Comparison of ENCODE assay signal across 8 cellular contexts in the genomic region with DNA sequence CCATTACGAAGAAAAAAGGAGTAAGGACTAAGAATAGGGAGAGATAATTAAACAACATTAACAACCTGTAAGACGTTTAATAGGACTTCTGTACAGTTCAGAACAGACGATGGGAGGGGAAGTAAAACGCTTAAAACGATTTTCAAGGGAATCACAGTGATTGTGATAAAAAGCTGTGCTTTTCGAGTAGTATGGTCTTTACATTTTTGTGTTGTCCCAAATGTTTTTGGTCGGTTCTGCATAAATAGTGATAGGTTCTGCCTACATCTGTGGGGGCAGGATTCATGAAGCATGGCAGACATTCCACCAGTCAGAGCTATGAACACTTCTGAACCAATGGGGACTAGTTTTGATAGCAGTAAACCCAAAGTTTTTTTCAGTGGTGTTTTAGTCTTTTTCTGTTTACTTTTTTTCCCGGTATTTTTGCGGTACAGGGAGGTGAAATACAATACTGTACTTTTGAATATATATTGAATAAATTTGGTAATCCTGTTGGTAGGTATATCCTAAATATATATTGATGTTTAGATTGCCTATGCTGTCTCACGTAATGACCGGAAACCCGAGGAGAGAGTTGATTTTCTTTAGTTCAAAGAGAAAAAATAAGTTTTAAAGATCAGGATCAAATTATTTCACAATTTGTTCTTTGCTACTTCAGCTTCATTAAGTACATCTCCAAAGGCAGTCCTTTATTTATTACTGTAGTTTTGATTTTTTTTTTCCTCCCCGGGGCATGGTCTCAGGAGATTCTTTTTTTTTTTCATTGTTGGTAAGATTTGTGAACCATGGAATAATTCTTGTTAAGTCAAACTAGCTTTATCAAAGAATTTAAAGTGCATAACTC. TPM values are rescaled to one million over a fixed set of nuclear protein-coding genes. Genes with fewer than 3 reads are reported as not detected.
DNase-seq lines count a peak whose midpoint lies in the region; TF ChIP-seq lines count a peak whose summit lies in the region.

No MANE protein-coding gene starts in this region.

- POLR2A ChIA-PET in GM10248 (lab: Yijun Ruan, JAX) = no interaction called here

- H3K4me3 ChIP-seq in fibroblast of lung (replicated peaks in 1 of 4; ENCODE audit: control extremely low read depth in 1 of 4, insufficient read depth in 1 of 4, low read depth in 3 of 4, low read length in 4 of 4) (peak overlapping the region; percentile 63 to 99 (median 86)), neuronal stem cell (ENCODE audit: low read length in 2 of 2) (peak overlapping the region; percentile 69 to 75)

- H3K4me2 ChIP-seq in fibroblast of lung (ENCODE audit: extremely low read depth, insufficient read depth, low read length) = peak overlapping the region; percentile 84
- peak overlapping the region; percentile 61 for H3K4me2 ChIP-seq in neuronal stem cell (ENCODE audit: insufficient read depth, low read length, poor library complexity, severe bottlenecking)

- WGBS in neuronal stem cell (ENCODE audit: extremely low coverage in 2 of 2, insufficient read length in 2 of 2, insufficient replicate concordance in 1 of 2), 2 donors = no CpG with 5 or more reads among the region's 13 CpGs

- no peak overlapping the region for H3K14ac ChIP-seq in neuronal stem cell (ENCODE audit: low read length)

- H3K27ac ChIP-seq in fibroblast of lung (ENCODE audit: insufficient read depth, low read length) (peak overlapping the region; percentile 98), neuronal stem cell (replicated peaks; ENCODE audit: low read length) (no peak overlapping the region)

- CTCF ChIA-PET in GM10248 (lab: Yijun Ruan, JAX) = no interaction called here

- H3K9ac ChIP-seq in fibroblast of lung (ENCODE audit: insufficient read depth, low read length) = peak overlapping the region; percentile 98
- H3K9ac ChIP-seq in neuronal stem cell (ENCODE audit: low read depth, low read length, poor library complexity) = no peak overlapping the region

- no peak for TF ChIP-seq CTCF in GM10248 (IDR thresholded peaks at IDR 0.05; ENCODE audit: control extremely low read depth, extremely low read depth, low read depth, missing control alignments)
- TF ChIP-seq CTCF in fibroblast of lung (conservative IDR thresholded peaks at IDR 0.05 in 1 of 2, IDR thresholded peaks at IDR 0.05 in 1 of 2; ENCODE audit: low read depth in 1 of 2, low read length in 2 of 2) = no peak

- H4K91ac ChIP-seq in neuronal stem cell (ENCODE audit: low read depth, low read length, poor library complexity) = no peak overlapping the region

- peaks cover 62% of the 10 kb centered on the region for H3K79me2 ChIP-seq in fibroblast of lung (ENCODE audit: control insufficient read depth, insufficient read depth, low read length)

- H2BK12ac ChIP-seq in neuronal stem cell (ENCODE audit: low read length) = no peak overlapping the region

- H2AFZ ChIP-seq in fibroblast of lung (ENCODE audit: low read length) (no peak overlapping the region), neuronal stem cell (ENCODE audit: low read length) (no peak overlapping the region)

- no peaks in the 10 kb centered on the region for H3K4me1 ChIP-seq in fibroblast of lung (ENCODE audit: control insufficient read depth, extremely low read depth, insufficient read depth, low read length)
- no peaks in the 10 kb centered on the region for H3K4me1 ChIP-seq in neuronal stem cell (ENCODE audit: control insufficient read depth in 2 of 2, insufficient read depth in 1 of 2, low read depth in 1 of 2, low read length in 2 of 2)

- H3K27me3 ChIP-seq in fibroblast of lung (ENCODE audit: control insufficient read depth, insufficient read depth, low read length) = no peaks in the 10 kb centered on the region
- H3K27me3 ChIP-seq in neuronal stem cell (ENCODE audit: control insufficient read depth in 3 of 3, insufficient read depth in 3 of 3, low read depth in 1 of 3, low read length in 3 of 3) = no peaks in the 10 kb centered on the region

- DNase-seq in A172 (ENCODE audit: low spot score) (peak; percentile 71), GM10248 (ENCODE audit: extremely low spot score) (peak; percentile 58), HuH-7.5 (ENCODE audit: low spot score) (peak; percentile 37), fibroblast of lung (ENCODE audit: low read depth in 2 of 2) (peak; percentile 71 to 73), neuronal stem cell (ENCODE audit: low spot score) (no peak), NCI-H1930 (lab: John Stamatoyannopoulos, UW) (no peak), cerebellum (ENCODE audit: low spot score) (no peak)
- DNase-seq in activated CD4-positive, alpha-beta T cell treated with anti-CD3 and anti-CD28 coated beads, Interleukin-2, amount 50 U/mL, for 1 hour = peak; percentile 5

- no peak overlapping the region for H2BK5ac ChIP-seq in neuronal stem cell (ENCODE audit: low read length)

- H2AK5ac ChIP-seq in neuronal stem cell (ENCODE audit: low read depth, low read length) = no peak overlapping the region

- no peak overlapping the region for H3K23ac ChIP-seq in neuronal stem cell (ENCODE audit: low read depth, low read length, poor library complexity)

- H2BK120ac ChIP-seq in neuronal stem cell (ENCODE audit: low read depth, low read length) = no peak overlapping the region

- H3K4ac ChIP-seq in neuronal stem cell (ENCODE audit: low read length) = no peak overlapping the region

- H2BK15ac ChIP-seq in neuronal stem cell (ENCODE audit: low read length) = no peak overlapping the region

- H4K8ac ChIP-seq in neuronal stem cell (ENCODE audit: low read depth, low read length) = no peak overlapping the region

- peaks cover 2% of the 10 kb centered on the region for H3K79me1 ChIP-seq in neuronal stem cell (ENCODE audit: low read depth, low read length)

- H3K36me3 ChIP-seq in fibroblast of lung (ENCODE audit: control insufficient read depth, insufficient read depth, low read length) (no peaks in the 10 kb centered on the region), neuronal stem cell (replicated peaks in 1 of 2; ENCODE audit: control insufficient read depth in 2 of 2, insufficient read depth in 2 of 2, low read length in 2 of 2) (peaks cover 0 to 29% of the 10 kb centered on the region in 2 donors)

- H3K9me3 ChIP-seq in fibroblast of lung (ENCODE audit: control insufficient read depth, insufficient read depth, low read depth, low read length) = no peaks in the 10 kb centered on the region
- H3K9me3 ChIP-seq in neuronal stem cell (replicated peaks in 1 of 2; ENCODE audit: control insufficient read depth in 2 of 2, insufficient read depth in 1 of 2, low read depth in 1 of 2, low read length in 2 of 2) = peaks cover 0 to 15% of the 10 kb centered on the region in 2 donors

- H3K18ac ChIP-seq in neuronal stem cell (ENCODE audit: low read length) = no peak overlapping the region

- peaks cover 1% of the 10 kb centered on the region for H4K20me1 ChIP-seq in fibroblast of lung (ENCODE audit: control insufficient read depth, extremely low read depth, insufficient read depth, low read length)

RNA-seq across cellular contexts. Expression of a gene that starts 1.3 kb away (rescaled TPM):
- total RNA-seq in A172 (2014; rRNA removed; shearing (Covaris generic)) = 114 and 125 TPM in 2 replicates
- 79.9 and 127 TPM in 2 replicates for total RNA-seq in fibroblast of lung
- 49.5 and 69.1 TPM in 2 replicates for polyA plus RNA-seq in fibroblast of lung
- polyA plus RNA-seq in fibroblast of lung (2012) = 26.4 and 37.0 TPM in 2 replicates
- polyA minus RNA-seq in fibroblast of lung (ENCODE audit: low replicate concordance) = 10.0 and 28.2 TPM in 2 replicates
- 29.8 TPM for polyA plus RNA-seq in neuronal stem cell (2013, experiment 1 of 2)
- 28.4 TPM for polyA plus RNA-seq in neuronal stem cell (2013, experiment 2 of 2)
- 119 TPM for total RNA-seq in cerebellum

Comparison
In these comparisons a context has a peak if more than half of its experiments do, and no peak if none do; other contexts are left out.
1. DNase-seq: peak in A172 (single experiment), GM10248 (single experiment), HuH-7.5 (single experiment), activated CD4-positive, alpha-beta T cell treated with anti-CD3 and anti-CD28 coated beads, Interleukin-2, amount 50 U/mL, for 1 hour (single experiment) and fibroblast of lung (2 of 2); none in neuronal stem cell (single experiment), NCI-H1930 (0 of 2) and cerebellum (single experiment).